Comparison of ENCODE assay signal across 8 cellular contexts in genomic region chr10:128011059-128011979, GRCh38.
A peak's percentile ranks its signal among the peaks of the same experiment; 100 is the strongest.
DNase-seq lines count a peak whose midpoint lies in the region; ATAC-seq and TF ChIP-seq lines count a peak whose summit lies in the region.

No MANE protein-coding gene starts in this region.

- DNase-seq in BE2C (peak; percentile 78), NCI-H82 (lab: John Stamatoyannopoulos, UW) (peak; percentile 76), midbrain (lab: John Stamatoyannopoulos, UW) (peak; percentile 90)
- DNase-seq in activated CD8-positive, alpha-beta T cell treated with anti-CD3 and anti-CD28 coated beads for 36 hours = peak; percentile 86
- peak; percentile 88 to 94 (median 92) for DNase-seq in effector memory CD8-positive, alpha-beta T cell
- DNase-seq in stimulated activated CD8-positive, alpha-beta memory T cell treated with anti-CD3 and anti-CD28 coated beads, Interleukin-4, amount 100 ng/mL, for 1 hour (ENCODE audit: low read depth in 2 of 2, low spot score in 1 of 2) = peak; percentile 80 to 84

- no peak overlapping the region for H3K4me3 ChIP-seq in BE2C (ENCODE audit: low read depth, low read length)

- CTCF ChIA-PET in activated CD8-positive, alpha-beta T cell treated with anti-CD3 and anti-CD28 coated beads for 36 hours (lab: Charles Lee) = interaction anchor here (0.5 to 7.2 kb wide), 51 partner anchors 9 to 714 kb away, joined by 3 to 188 read pairs (median 4); partner anchors contain the start of genes CLRN3 and PTPRE

- no peaks in the 10 kb centered on the region for H3K9me3 ChIP-seq in BE2C

- intact Hi-C loops in activated CD8-positive, alpha-beta T cell treated with anti-CD3 and anti-CD28 coated beads for 36 hours (cut with micrococcal nuclease) = loop anchor here (2.0 to 10.0 kb wide), 3 partner anchors 53 to 297 kb away; partner anchors contain the start of gene PTPRE

- no peaks in the 10 kb centered on the region for H3K4me1 ChIP-seq in BE2C

- H3K27ac Mint-ChIP-seq in activated CD8-positive, alpha-beta T cell treated with anti-CD3 and anti-CD28 coated beads for 36 hours = no peak overlapping the region
- no peak overlapping the region for H3K27ac Mint-ChIP-seq in effector memory CD8-positive, alpha-beta T cell

- POLR2A ChIA-PET in activated CD8-positive, alpha-beta T cell treated with anti-CD3 and anti-CD28 coated beads for 36 hours (lab: Charles Lee) = interaction anchor here (0.8 to 1.9 kb wide), 5 partner anchors 11 to 104 kb away, joined by 3 to 5 read pairs (median 4); partner anchors contain the start of gene PTPRE

- peaks cover 8% of the 10 kb centered on the region for H3K4me1 Mint-ChIP-seq in activated CD8-positive, alpha-beta T cell treated with anti-CD3 and anti-CD28 coated beads for 36 hours (ENCODE audit: low read depth)
- H3K4me1 Mint-ChIP-seq in effector memory CD8-positive, alpha-beta T cell (ENCODE audit: low read depth in 2 of 2) = peaks cover 5 to 7% of the 10 kb centered on the region in 2 donors

- H3K27me3 ChIP-seq in BE2C = no peaks in the 10 kb centered on the region

- no peaks in the 10 kb centered on the region for H3K36me3 Mint-ChIP-seq in activated CD8-positive, alpha-beta T cell treated with anti-CD3 and anti-CD28 coated beads for 36 hours (ENCODE audit: low read depth)
- peaks cover 6% of the 10 kb centered on the region for H3K36me3 Mint-ChIP-seq in effector memory CD8-positive, alpha-beta T cell (ENCODE audit: insufficient read depth)

- peaks cover 8% of the 10 kb centered on the region for H3K27me3 Mint-ChIP-seq in activated CD8-positive, alpha-beta T cell treated with anti-CD3 and anti-CD28 coated beads for 36 hours
- peaks cover 7 to 21% of the 10 kb centered on the region in 2 donors for H3K27me3 Mint-ChIP-seq in effector memory CD8-positive, alpha-beta T cell

- TF ChIP-seq CTCF in BE2C (IDR thresholded peaks at IDR 0.05; ENCODE audit: low read depth, low read length) = peak; percentile 90
- TF ChIP-seq CTCF in activated CD8-positive, alpha-beta T cell treated with anti-CD3 and anti-CD28 coated beads for 36 hours (IDR thresholded peaks at IDR 0.05) = peak; percentile 97

- no peaks in the 10 kb centered on the region for H3K36me3 ChIP-seq in BE2C

- ATAC-seq in GM18870 (IDR thresholded peaks at IDR 0.05; ENCODE audit: unreplicated experiment) (peak; percentile 69), HG03097 (IDR thresholded peaks at IDR 0.05; ENCODE audit: low FRiP score, unreplicated experiment) (peak; percentile 73)
- ATAC-seq in activated CD8-positive, alpha-beta T cell treated with anti-CD3 and anti-CD28 coated beads for 36 hours = peak; percentile 97
- peak; percentile 96 for ATAC-seq in effector memory CD8-positive, alpha-beta T cell (replicated peaks)

- H3K9me3 Mint-ChIP-seq in activated CD8-positive, alpha-beta T cell treated with anti-CD3 and anti-CD28 coated beads for 36 hours = no peaks in the 10 kb centered on the region
- no peaks in the 10 kb centered on the region for H3K9me3 Mint-ChIP-seq in effector memory CD8-positive, alpha-beta T cell

- H3K4me3 Mint-ChIP-seq in activated CD8-positive, alpha-beta T cell treated with anti-CD3 and anti-CD28 coated beads for 36 hours = no peak overlapping the region
- peak overlapping the region in 1 of 2 donors; percentile 15 for H3K4me3 Mint-ChIP-seq in effector memory CD8-positive, alpha-beta T cell
